Comparison of ENCODE assay signal across 31 cellular contexts in genomic region chr9:84978761-84979160, GRCh38.
"Had no signal": no experiment of that assay in that cellular context is flagged by ENCODE, and none has a peak within 500 bp of the region (broad histone marks: within the 10 kb centered on the region; RNA-seq: fewer than 3 reads in every experiment).

No MANE protein-coding gene starts in this region.

- DNase-seq: activated B cell treated with CpG ODN at 0.5 μM for 24 hours; activated CD4-positive, alpha-beta T cell treated with anti-CD3 and anti-CD28 coated beads for 1 hour; activated CD4-positive, alpha-beta T cell treated with anti-CD3 and anti-CD28 coated beads, Interleukin-2, amount 10 ng/mL, durations not matched to agents 24 days and 14 days; activated CD4-positive, alpha-beta T cell treated with anti-CD3 and anti-CD28 coated beads, Interleukin-2, amount 50 U/mL, for 48 hours; activated CD8-positive, alpha-beta memory T cell treated with anti-CD3 and anti-CD28 coated beads, Interleukin-2, amount 10 ng/mL, durations not matched to agents 7 days and 5 days; activated effector memory CD4-positive, alpha-beta T cell treated with anti-CD3 and anti-CD28 coated beads, Interleukin-2, amount 50 U/mL, for 16 hours; activated naive CD4-positive, alpha-beta T cell treated with Interleukin-2 at 50 U/mL for 16 hours; activated naive CD8-positive, alpha-beta T cell treated with anti-CD3 and anti-CD28 coated beads, Interleukin-2, amount 50 U/mL, for 24 hours; activated T-cell treated with anti-CD3 and anti-CD28 coated beads, Interleukin-2, amount 50 U/mL, for 4 hours; amniotic stem cell; MM.1S; NCI-H1105 treated with DMSO at 0.1 percent for 48 hours; NCI-H1436 treated with DMSO at 0.1 percent for 48 hours; NCI-H187 treated with DMSO at 0.1 percent for 48 hours; NCI-H2081 treated with DMSO at 0.1 percent for 48 hours; NCI-H2227 treated with DMSO at 0.1 percent for 48 hours; NCI-H510A; NCI-H69; NK-92 treated with Interleukin-12 subunit alpha and Interleukin-12 subunit beta, amount 100 ng/mL, for 24 hours; OCI-M1; RPMI8226; T-cell; T-helper 2 cell; T1000 had no signal

- H3K4me3 ChIP-seq: SK-N-MC had no signal

- FAIRE-seq: astrocyte, TTC549 had no signal

- ATAC-seq: activated CD8-positive, alpha-beta memory T cell treated with anti-CD3 and anti-CD28 coated beads, Interleukin-2, amount 10 ng/mL, durations not matched to agents 7 days and 5 days; activated naive CD4-positive, alpha-beta T cell treated with anti-CD3 and anti-CD28 coated beads, Interleukin-2, amount 50 U/mL, for 72 hours; activated naive CD8-positive, alpha-beta T cell treated with anti-CD3 and anti-CD28 coated beads, Interleukin-2, amount 50 U/mL, for 24 hours; activated T-cell treated with anti-CD3 and anti-CD28 coated beads, Interleukin-2, amount 50 U/mL, for 4 hours; Panc1; Right ventricle myocardium inferior; T-cell had no signal

- H3K27ac ChIP-seq: KMS-11, SK-N-MC had no signal
